ENCODE assay signal across 12 cellular contexts in genomic region chr21:17461582-17461981, GRCh38. TPM values are rescaled to one million over a fixed set of nuclear protein-coding genes. Genes with fewer than 3 reads are reported as not detected.
DNase-seq lines count a peak whose midpoint lies in the region; ATAC-seq and TF ChIP-seq lines count a peak whose summit lies in the region.
"Had no signal": no experiment of that assay in that cellular context is flagged by ENCODE, and none has a peak within 500 bp of the region (broad histone marks: within the 10 kb centered on the region; RNA-seq: fewer than 3 reads in every experiment).

No MANE protein-coding gene starts in this region.

- TF ChIP-seq CTCF in foreskin fibroblast (IDR thresholded peaks at IDR 0.05; ENCODE audit: low read depth, low read length) (no peak), suprapubic skin (IDR thresholded peaks at IDR 0.05) (no peak)

- H3K9me3 ChIP-seq in adipocyte (ENCODE audit: control insufficient read depth, low read length) (no peaks in the 10 kb centered on the region), suprapubic skin (no peaks in the 10 kb centered on the region), aorta (ENCODE audit: control insufficient read depth, low read length) (peaks cover 1% of the 10 kb centered on the region)

- intact Hi-C loops in aorta (cut with DNase I) = no loop called here

- DNase-seq in M059J (ENCODE audit: low read depth) (peak; percentile 61), adipocyte (ENCODE audit: low read depth) (peak; percentile 44), foreskin fibroblast (peak; percentile 54 to 61), suprapubic skin (ENCODE audit: low spot score in 2 of 2) (no peak), SW480 (ENCODE audit: low spot score) (no peak), aorta (no peak)
- no peak for DNase-seq in activated effector memory CD4-positive, alpha-beta T cell treated with anti-CD3 and anti-CD28 coated beads, Interleukin-2, amount 50 U/mL, for 16 hours
- DNase-seq: activated gamma-delta T cell, NCI-H2171 treated with DMSO at 0.1 percent for 48 hours had no signal

- peak overlapping the region; percentile 66 for H3K9ac ChIP-seq in adipocyte (ENCODE audit: low read length)

- H3K27me3 ChIP-seq in adipocyte (replicated peaks; ENCODE audit: control insufficient read depth, insufficient read depth, low read length) = no peaks in the 10 kb centered on the region
- H3K27me3 ChIP-seq in suprapubic skin = no peaks in the 10 kb centered on the region
- no peaks in the 10 kb centered on the region for H3K27me3 ChIP-seq in aorta (ENCODE audit: control insufficient read depth in 1 of 2, insufficient read depth in 2 of 2, low read length in 1 of 2)

- H3K4me1 ChIP-seq in adipocyte (ENCODE audit: control insufficient read depth, insufficient read depth, low read length) = peaks cover 35% of the 10 kb centered on the region
- H3K4me1 ChIP-seq in suprapubic skin = peaks cover 10% of the 10 kb centered on the region
- peaks cover 0 to 2% of the 10 kb centered on the region in 2 donors for H3K4me1 ChIP-seq in aorta (ENCODE audit: control insufficient read depth in 1 of 2, insufficient read depth in 2 of 2, low read length in 2 of 2)

- TF ChIP-seq POLR2A in suprapubic skin (IDR thresholded peaks at IDR 0.05) = no peak

- ATAC-seq in aorta (ENCODE audit: low FRiP score) = no peak
- ATAC-seq: natural killer cell treated with Interleukin-12 subunit alpha and Interleukin-12 subunit beta and Interleukin-15 and Interleukin-18, amount 100 ng/mL, for 72 hours; Panc1 had no signal

- H3K27ac ChIP-seq in suprapubic skin (peak overlapping the region; percentile 27), aorta (ENCODE audit: low read depth in 1 of 2, low read length in 2 of 2) (no peak overlapping the region)

- TF ChIP-seq EP300 in suprapubic skin (IDR thresholded peaks at IDR 0.05) = no peak

- 41% methylated on average over 4 of the region's 4 CpGs for WGBS in suprapubic skin
- 60 to 88% methylated on average over 4 of the region's 4 CpGs for WGBS in aorta, 2 donors

- H3K4me3 ChIP-seq in adipocyte (ENCODE audit: low read length) = peak overlapping the region; percentile 63
- H3K4me3 ChIP-seq in foreskin fibroblast (ENCODE audit: low read depth in 1 of 2, low read length in 2 of 2) = no peak overlapping the region
- H3K4me3 ChIP-seq in suprapubic skin = no peak overlapping the region
- H3K4me3 ChIP-seq in aorta (ENCODE audit: low read length in 2 of 2) = no peak overlapping the region
- H3K4me3 ChIP-seq: skin epidermis had no signal

- H3K36me3 ChIP-seq in adipocyte (ENCODE audit: control insufficient read depth, insufficient read depth, low read length, severe bottlenecking) (no peaks in the 10 kb centered on the region), suprapubic skin (no peaks in the 10 kb centered on the region), aorta (ENCODE audit: control insufficient read depth in 1 of 2, insufficient read depth in 2 of 2, low read length in 1 of 2) (no peaks in the 10 kb centered on the region)

RNA-seq across cellular contexts. Expression of gene CXADR, which starts 51.3 kb away (rescaled TPM):
- 17.7 and 24.1 TPM in 2 replicates for total RNA-seq in M059J (2014; rRNA removed; shearing (Covaris generic))
- 100 to 1,000 TPM in 3 of 4 donors, 10 to 100 TPM in 1; 87.7 to 123 (median 112) TPM for total RNA-seq in suprapubic skin
- under 1 TPM; 0.52 to 0.63 TPM for total RNA-seq in aorta
- 1 to 10 TPM in 1 of 2 donors, not detected in 1; 1.3 TPM for polyA plus RNA-seq in aorta
- total RNA-seq: natural killer cell treated with Interleukin-12 subunit alpha and Interleukin-12 subunit beta and Interleukin-15 and Interleukin-18, amount 100 ng/mL, for 72 hours had no signal

Comparison
In these comparisons a context has a peak if more than half of its experiments do, and no peak if none do; other contexts are left out.
1. DNase-seq: peak in M059J (single experiment), adipocyte (single experiment) and foreskin fibroblast (2 of 2); none in suprapubic skin (0 of 2), SW480 (single experiment), activated effector memory CD4-positive, alpha-beta T cell treated with anti-CD3 and anti-CD28 coated beads, Interleukin-2, amount 50 U/mL, for 16 hours (single experiment) and aorta (0 of 2).
2. RNA of gene CXADR, which starts 51.3 kb away (total RNA-seq): 87.7 to 123 TPM in suprapubic skin and 17.7 to 24.1 TPM in M059J; 0.52 to 0.63 TPM in aorta; every median in the first group is over 10 times any median in the second.